Comparison of ENCODE assay signal across 20 cellular contexts in the genomic region with DNA sequence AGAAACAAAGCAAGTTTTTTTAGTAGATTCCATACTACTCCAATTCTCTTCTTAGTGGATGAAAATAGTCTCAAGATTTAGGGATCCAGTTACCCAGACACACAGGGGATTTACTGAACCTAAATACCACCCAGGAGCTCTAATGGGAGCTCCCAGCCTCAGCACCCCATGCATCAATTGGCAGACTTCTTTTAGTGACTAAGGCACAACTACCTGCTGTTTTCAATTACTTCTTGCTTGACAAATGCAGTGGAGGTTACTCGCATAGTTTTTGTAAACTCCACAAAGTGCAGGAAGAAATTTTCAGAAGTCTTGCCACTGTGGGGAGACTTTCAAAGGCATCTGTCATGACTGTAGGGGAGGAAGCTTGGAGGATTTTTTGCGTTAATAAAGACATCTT. TPM values are rescaled to one million over a fixed set of nuclear protein-coding genes. Genes with fewer than 3 reads are reported as not detected.
A peak's percentile ranks its signal among the peaks of the same experiment; 100 is the strongest.
DNase-seq lines count a peak whose midpoint lies in the region; ATAC-seq and TF ChIP-seq lines count a peak whose summit lies in the region.
"Had no signal": no experiment of that assay in that cellular context is flagged by ENCODE, and none has a peak within 500 bp of the region (broad histone marks: within the 10 kb centered on the region; RNA-seq: fewer than 3 reads in every experiment).

No MANE protein-coding gene starts in this region.

- DNase-seq in AG09309 (ENCODE audit: low read depth) (peak; percentile 13), astrocyte of the spinal cord (ENCODE audit: low read depth, low spot score) (peak; percentile 34), medulla oblongata (ENCODE audit: extremely low spot score) (no peak), natural killer cell (no peak), T-helper 17 cell (no peak), NCI-H1417 (lab: John Stamatoyannopoulos, UW) (no peak)
- DNase-seq: CD8-positive, alpha-beta T cell; DND-41; IMR-90; NCI-H1436; NCI-H1930; NCI-H748 treated with DMSO at 0.1 percent for 48 hours; Right ventricle myocardium superior; SW 1271 had no signal

- TF ChIP-seq CTCF in AG09309 (IDR thresholded peaks at IDR 0.05; ENCODE audit: control insufficient read depth, insufficient read depth, low read depth, low read length, missing control alignments) (no peak), HEK293 (tag by site-specific recombination; IDR thresholded peaks at IDR 0.05) (no peak), astrocyte of the spinal cord (IDR thresholded peaks at IDR 0.05; ENCODE audit: low read depth, low read length) (no peak), nephron (IDR thresholded peaks at IDR 0.05; ENCODE audit: unreplicated experiment in 3 of 3) (no peak), natural killer cell (IDR thresholded peaks at IDR 0.05) (no peak)

- H3K27me3 Mint-ChIP-seq in nephron (ENCODE audit: low read depth) (no peaks in the 10 kb centered on the region), natural killer cell (ENCODE audit: low read depth in 2 of 2) (peaks cover 0 to 13% of the 10 kb centered on the region in 2 donors), T-helper 17 cell (peaks cover 26% of the 10 kb centered on the region)

- no peak overlapping the region for H3K27ac ChIP-seq in HEK293 (ENCODE audit: extremely low read depth, low read depth, low read length)
- H3K27ac ChIP-seq: BLaER1 treated with 17β-estradiol and CSF1 and Interleukin-3, amounts not matched to agents 10 nM and 100 nM had no signal

- no peaks in the 10 kb centered on the region for H3K36me3 ChIP-seq in HEK293 (ENCODE audit: control insufficient read depth in 2 of 2, insufficient read depth in 1 of 2, low read length in 2 of 2)
- H3K36me3 ChIP-seq: BLaER1 treated with 17β-estradiol and CSF1 and Interleukin-3, amounts not matched to agents 10 nM and 100 nM had no signal

- H3K36me3 Mint-ChIP-seq in nephron (ENCODE audit: low read depth) (peaks cover under 1% of the 10 kb centered on the region), natural killer cell (no peaks in the 10 kb centered on the region), T-helper 17 cell (ENCODE audit: low read depth) (peaks cover 2% of the 10 kb centered on the region)
- H3K36me3 Mint-ChIP-seq: CD8-positive, alpha-beta T cell had no signal

- no peaks in the 10 kb centered on the region for H3K9me3 ChIP-seq in HEK293 (ENCODE audit: control insufficient read depth, insufficient read depth, low read depth, low read length)
- no peaks in the 10 kb centered on the region for H3K9me3 ChIP-seq in T-helper 17 cell (ENCODE audit: control insufficient read depth, low read length, poor library complexity, severe bottlenecking)

- H3K4me3 ChIP-seq in AG09309 (ENCODE audit: control insufficient read depth, low read depth, low read length) (no peak overlapping the region), HEK293 (ENCODE audit: low read depth, low read length) (no peak overlapping the region), astrocyte of the spinal cord (ENCODE audit: low read depth, low read length) (no peak overlapping the region)
- H3K4me3 ChIP-seq: BLaER1 treated with 17β-estradiol and CSF1 and Interleukin-3, amounts not matched to agents 10 nM and 100 nM had no signal

- intact Hi-C loops in natural killer cell (cut with micrococcal nuclease), result no loop called here

- H3K9me3 Mint-ChIP-seq in nephron (peaks cover 2% of the 10 kb centered on the region), natural killer cell (no peaks in the 10 kb centered on the region)
- H3K9me3 Mint-ChIP-seq: CD8-positive, alpha-beta T cell had no signal

- ATAC-seq in natural killer cell, result no peak
- ATAC-seq in T-helper 17 cell, result no peak
- ATAC-seq: CD8-positive, alpha-beta T cell had no signal

- CTCF ChIA-PET in HEK293 (lab: Yijun Ruan, JAX), result no interaction called here

- no peak overlapping the region for H3K4me3 Mint-ChIP-seq in nephron
- H3K4me3 Mint-ChIP-seq in natural killer cell, result no peak overlapping the region
- no peak overlapping the region for H3K4me3 Mint-ChIP-seq in T-helper 17 cell
- H3K4me3 Mint-ChIP-seq: CD8-positive, alpha-beta T cell had no signal

- POLR2A ChIA-PET in HEK293 (lab: Yijun Ruan, JAX), result no interaction called here

- in situ Hi-C loops in astrocyte of the spinal cord (cut with HindIII; ENCODE audit: low sequenced_read_pairs), result no loop called here

- peaks cover 25% of the 10 kb centered on the region for H3K4me1 ChIP-seq in HEK293 (ENCODE audit: control insufficient read depth, insufficient read depth, low read length)

- peak overlapping the region; percentile 51 to 79 (median 77) for H3K27ac Mint-ChIP-seq in nephron
- no peak overlapping the region for H3K27ac Mint-ChIP-seq in natural killer cell
- no peak overlapping the region for H3K27ac Mint-ChIP-seq in T-helper 17 cell
- H3K27ac Mint-ChIP-seq: CD8-positive, alpha-beta T cell had no signal

- H3K4me1 Mint-ChIP-seq in nephron (peaks cover 43% of the 10 kb centered on the region), natural killer cell (no peaks in the 10 kb centered on the region), T-helper 17 cell (peaks cover 3% of the 10 kb centered on the region)

TF ChIP-seq in HEK293, 187 proteins besides CTCF, POLR2A, EP300 and RAD21:
- TF ChIP-seq ZIC2 (tag by site-specific recombination; IDR thresholded peaks at IDR 0.05), result peak; percentile 86
- TF ChIP-seq ZNF513 (tag by site-specific recombination; IDR thresholded peaks at IDR 0.05), result no peak

RNA-seq across cellular contexts. Expression of gene MAP10, which starts 35.5 kb away (rescaled TPM):
- total RNA-seq in natural killer cell (1 to 10 TPM in 2 of 3 donors, under 1 TPM in 1; 0.95 to 1.9 (median 1.2) TPM), T-helper 17 cell (1 to 10 TPM; 1.3 to 1.8 TPM)
- total RNA-seq: G401, HT-29, MCF 10A had no signal

Comparison
In these comparisons a context has a peak if more than half of its experiments do, and no peak if none do; other contexts are left out.
1. DNase-seq: peak in AG09309 (single experiment) and astrocyte of the spinal cord (single experiment); none in medulla oblongata (single experiment), natural killer cell (single experiment), T-helper 17 cell (0 of 3) and NCI-H1417 (0 of 3).
2. H3K27ac Mint-ChIP-seq: peak in nephron (3 of 3); none in natural killer cell (0 of 2) and T-helper 17 cell (single experiment).